ENCODE assay signal across 10 cellular contexts in the genomic region with DNA sequence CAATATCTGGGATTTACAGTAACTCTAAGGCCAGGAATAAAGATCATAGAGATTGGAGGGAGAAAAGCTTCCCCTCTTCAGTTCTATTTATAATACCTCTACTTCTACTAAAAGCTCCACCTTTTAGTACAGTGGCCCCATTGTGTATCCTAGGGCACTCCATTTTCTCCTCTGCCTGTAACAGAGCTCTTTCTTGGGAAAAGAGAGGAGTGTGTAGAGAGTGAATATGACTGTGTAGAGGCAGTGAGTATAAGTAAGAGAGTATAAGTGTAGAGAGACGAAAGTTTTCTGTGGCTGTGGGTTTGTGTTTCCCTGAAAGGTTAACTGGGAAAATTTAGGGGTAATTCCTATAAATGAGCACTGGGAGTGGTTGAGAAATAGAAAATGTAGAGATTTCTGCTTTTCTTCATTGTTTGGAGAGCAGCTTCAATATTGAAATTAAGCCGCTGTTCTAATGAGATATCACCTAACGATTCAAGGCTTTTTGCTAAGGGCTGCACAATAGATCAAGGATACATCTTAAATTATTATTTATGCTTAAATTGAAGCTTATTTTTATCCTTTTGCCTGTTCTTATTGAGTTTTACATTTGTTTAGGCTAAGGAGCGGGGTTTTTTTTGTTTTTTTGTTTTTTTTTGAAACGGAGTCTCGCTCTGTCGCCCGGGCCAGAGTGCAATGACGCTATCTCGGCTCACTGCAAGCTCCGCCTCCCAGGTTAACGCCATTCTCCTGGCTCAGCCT. TPM values are rescaled to one million over a fixed set of nuclear protein-coding genes. Genes with fewer than 3 reads are reported as not detected.
A peak's percentile ranks its signal among the peaks of the same experiment; 100 is the strongest.
DNase-seq lines count a peak whose midpoint lies in the region; ATAC-seq and TF ChIP-seq lines count a peak whose summit lies in the region.
"Had no signal": no experiment of that assay in that cellular context is flagged by ENCODE, and none has a peak within 500 bp of the region (broad histone marks: within the 10 kb centered on the region; RNA-seq: fewer than 3 reads in every experiment).

No MANE protein-coding gene starts in this region.

- no peak for DNase-seq in CD4-positive, alpha-beta memory T cell
- DNase-seq in RWPE2 (ENCODE audit: low spot score) (no peak), NOMO-1 treated with DMSO at 0.1 percent for 48 hours (lab: John Stamatoyannopoulos, UW; ENCODE audit: unreplicated experiment) (no peak)
- DNase-seq: NCI-H1417, NCI-H774 had no signal

- H3K9ac ChIP-seq in skeletal muscle tissue (ENCODE audit: low read depth in 1 of 3, low read length in 3 of 3): peak overlapping the region; percentile 5 to 33 (median 13)

- H3K36me3 Mint-ChIP-seq in CD4-positive, alpha-beta memory T cell: peaks cover 40 to 44% of the 10 kb centered on the region in 2 donors

- no peaks in the 10 kb centered on the region for H3K9me3 Mint-ChIP-seq in CD4-positive, alpha-beta memory T cell

- peaks cover 90% of the 10 kb centered on the region for H3K4me1 ChIP-seq in CD4-positive, alpha-beta memory T cell (ENCODE audit: insufficient read depth, low read length)
- H3K4me1 ChIP-seq in RWPE2 (ENCODE audit: insufficient read depth, poor library complexity, severe bottlenecking): peaks cover 62% of the 10 kb centered on the region
- peaks cover 20 to 100% (median 33%) of the 10 kb centered on the region in 3 donors for H3K4me1 ChIP-seq in gastroesophageal sphincter
- peaks cover 43 to 53% (median 48%) of the 10 kb centered on the region in 3 donors for H3K4me1 ChIP-seq in skeletal muscle tissue (ENCODE audit: control insufficient read depth in 3 of 3, insufficient read depth in 3 of 3, low read length in 3 of 3)

- WGBS in gastroesophageal sphincter (ENCODE audit: low coverage in 1 of 2), 2 donors: 94 to 100% methylated on average over 2 to 11 of the region's 12 CpGs

- H3K4me3 ChIP-seq in CD4-positive, alpha-beta memory T cell (ENCODE audit: low read length in 2 of 2): no peak overlapping the region
- H3K4me3 ChIP-seq in RWPE2 (ENCODE audit: severe bottlenecking): no peak overlapping the region
- no peak overlapping the region for H3K4me3 ChIP-seq in gastroesophageal sphincter
- H3K4me3 ChIP-seq in skeletal muscle tissue (ENCODE audit: low read length in 3 of 3): no peak overlapping the region

- intact Hi-C loops in CD4-positive, alpha-beta memory T cell (cut with micrococcal nuclease): no loop called here

- TF ChIP-seq EP300 in gastroesophageal sphincter (IDR thresholded peaks at IDR 0.05): no peak

- ATAC-seq in RWPE2 (ENCODE audit: low read depth) (no peak), gastroesophageal sphincter (no peak), HG03025 (IDR thresholded peaks at IDR 0.05; ENCODE audit: low FRiP score, unreplicated experiment) (no peak), HG02938 (IDR thresholded peaks at IDR 0.05; ENCODE audit: unreplicated experiment) (no peak), HG03108 (IDR thresholded peaks at IDR 0.05; ENCODE audit: unreplicated experiment) (no peak)

- H3K36me3 ChIP-seq in CD4-positive, alpha-beta memory T cell (ENCODE audit: insufficient read depth, low read length): peaks cover 14% of the 10 kb centered on the region
- H3K36me3 ChIP-seq in RWPE2 (ENCODE audit: low read depth) (peaks cover 77% of the 10 kb centered on the region), gastroesophageal sphincter (peaks cover 0 to 14% of the 10 kb centered on the region in 2 donors), skeletal muscle tissue (ENCODE audit: control insufficient read depth in 3 of 3, insufficient read depth in 3 of 3, low read length in 3 of 3) (peaks cover 0 to 14% (median 11%) of the 10 kb centered on the region in 3 donors)

- POLR2A ChIA-PET in CD4-positive, alpha-beta memory T cell (lab: Charles Lee; ENCODE audit: partially characterized antibody): no interaction called here

- TF ChIP-seq CTCF in RWPE2 (IDR thresholded peaks at IDR 0.05; ENCODE audit: poor library complexity, severe bottlenecking) (no peak), gastroesophageal sphincter (IDR thresholded peaks at IDR 0.05) (no peak)

- H3K27ac ChIP-seq in CD4-positive, alpha-beta memory T cell (ENCODE audit: low read depth, low read length): no peak overlapping the region
- H3K27ac ChIP-seq in RWPE2 (ENCODE audit: poor library complexity, severe bottlenecking) (peak overlapping the region; percentile 6), gastroesophageal sphincter (peak overlapping the region; percentile 25 to 75 (median 56)), skeletal muscle tissue (ENCODE audit: low read depth, low read length) (peak overlapping the region; percentile 59)

- H3K9me3 ChIP-seq in CD4-positive, alpha-beta memory T cell (ENCODE audit: control insufficient read depth in 1 of 2, low read length in 2 of 2): no peaks in the 10 kb centered on the region
- H3K9me3 ChIP-seq in RWPE2 (ENCODE audit: severe bottlenecking) (no peaks in the 10 kb centered on the region), gastroesophageal sphincter (no peaks in the 10 kb centered on the region), skeletal muscle tissue (ENCODE audit: control insufficient read depth in 3 of 3, low read length in 3 of 3) (no peaks in the 10 kb centered on the region)

- peaks cover 53 to 84% (median 66%) of the 10 kb centered on the region in 4 donors for H3K4me1 Mint-ChIP-seq in CD4-positive, alpha-beta memory T cell

- H3K27ac Mint-ChIP-seq in CD4-positive, alpha-beta memory T cell: peak overlapping the region in 5 of 7 donors; percentile 3 to 88 (median 57)

- no peak for TF ChIP-seq POLR2A in gastroesophageal sphincter (IDR thresholded peaks at IDR 0.05)

- peak overlapping the region in 4 of 8 donors; percentile 25 to 65 (median 38) for H3K4me3 Mint-ChIP-seq in CD4-positive, alpha-beta memory T cell

- H3K27me3 Mint-ChIP-seq in CD4-positive, alpha-beta memory T cell: no peaks in the 10 kb centered on the region

- CTCF ChIA-PET in CD4-positive, alpha-beta memory T cell (lab: Charles Lee; ENCODE audit: partially characterized antibody): interaction anchor here (0.9 to 2.0 kb wide), 3 partner anchors 29 to 34 kb away, joined by 3 to 4 read pairs (median 4); no protein-coding TSS in a partner anchor

- H3K27me3 ChIP-seq in CD4-positive, alpha-beta memory T cell (ENCODE audit: insufficient read depth, low read length): no peaks in the 10 kb centered on the region
- H3K27me3 ChIP-seq in RWPE2 (ENCODE audit: insufficient read depth, poor library complexity, severe bottlenecking) (no peaks in the 10 kb centered on the region), gastroesophageal sphincter (no peaks in the 10 kb centered on the region), skeletal muscle tissue (ENCODE audit: control insufficient read depth in 3 of 3, insufficient read depth in 3 of 3, low read length in 3 of 3) (no peaks in the 10 kb centered on the region)

RNA-seq across cellular contexts. Expression of a gene that starts 6.8 kb away (rescaled TPM):
- total RNA-seq in CD4-positive, alpha-beta memory T cell: 100 to 1,000 TPM; 128 to 132 TPM
- 100 to 1,000 TPM in 1 of 2 donors, 10 to 100 TPM in 1; 86.1 to 121 TPM for polyA plus RNA-seq in CD4-positive, alpha-beta memory T cell
- total RNA-seq in gastroesophageal sphincter: 100 to 1,000 TPM; 210 to 360 (median 245) TPM
- 104 TPM for total RNA-seq in skeletal muscle tissue

RNA-seq across cellular contexts. Expression of a gene that starts 42.8 kb away (rescaled TPM):
- under 1 TPM; 0.78 to 0.81 TPM for total RNA-seq in CD4-positive, alpha-beta memory T cell
- polyA plus RNA-seq in CD4-positive, alpha-beta memory T cell: not detected
- total RNA-seq in gastroesophageal sphincter (10 to 100 TPM in 1 of 4 donors, 1 to 10 TPM in 2, under 1 TPM in 1; 0.78 to 17.2 (median 1.1) TPM), skeletal muscle tissue (2.1 TPM)
